ENCODE assay signal across 17 cellular contexts in the genomic region with DNA sequence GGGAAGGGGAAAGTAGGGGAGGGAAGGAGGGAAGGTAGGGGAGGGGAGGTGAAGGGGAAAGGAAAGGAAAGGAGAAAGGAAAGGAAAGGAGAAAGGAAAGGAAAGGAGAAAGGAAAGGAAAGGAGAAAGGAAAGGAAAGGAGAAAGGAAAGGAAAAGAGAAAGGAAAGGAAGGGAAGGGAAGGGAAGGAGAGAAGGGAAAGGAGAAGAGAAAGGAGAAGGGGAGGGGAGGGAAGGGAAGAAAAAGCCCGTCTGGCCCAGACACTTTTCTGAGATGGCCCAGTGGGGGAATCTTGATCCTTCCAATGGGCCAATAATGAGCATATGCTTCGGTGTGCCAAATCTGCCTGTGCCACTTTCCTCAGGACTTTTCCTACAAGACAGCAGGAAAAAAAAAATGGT.
A peak's percentile ranks its signal among the peaks of the same experiment; 100 is the strongest.
DNase-seq lines count a peak whose midpoint lies in the region; ATAC-seq and TF ChIP-seq lines count a peak whose summit lies in the region.
"Had no signal": no experiment of that assay in that cellular context is flagged by ENCODE, and none has a peak within 500 bp of the region (broad histone marks: within the 10 kb centered on the region; RNA-seq: fewer than 3 reads in every experiment).

No MANE protein-coding gene starts in this region.

- POLR2A ChIA-PET in IMR-90 (lab: Charles Lee; ENCODE audit: unreplicated experiment): no interaction called here

- H3K27me3 Mint-ChIP-seq in dendritic cell treated with granulocyte-macrophage colony-stimulating factor and Interleukin-4, amounts not matched to agents 40 ng/mL and 50 ng/mL, for 4 days: peaks cover 17% of the 10 kb centered on the region
- H3K27me3 Mint-ChIP-seq: IgD-negative memory B cell had no signal

- H3K27ac ChIP-seq in IMR-90 (ENCODE audit: insufficient read depth, low read length): no peak overlapping the region
- H3K27ac ChIP-seq in MM.1S (ENCODE audit: low read length): no peak overlapping the region
- H3K27ac ChIP-seq: GM23248, HL-60 had no signal

- intact Hi-C loops in IMR-90 (cut with micrococcal nuclease): no loop called here
- intact Hi-C loops in dendritic cell treated with granulocyte-macrophage colony-stimulating factor and Interleukin-4, amounts not matched to agents 40 ng/mL and 50 ng/mL, for 4 days (cut with micrococcal nuclease): no loop called here

- no TSS peak for BruUV-seq in IMR-90 (replicated peaks; lab: Mats Ljungman, UMichigan)

- H3K36me3 ChIP-seq in IMR-90 (ENCODE audit: control insufficient read depth, insufficient read depth, low read length): no peaks in the 10 kb centered on the region
- H3K36me3 ChIP-seq in MM.1S (replicated peaks; ENCODE audit: insufficient read depth, low read length): no peaks in the 10 kb centered on the region
- H3K36me3 ChIP-seq: BE2C had no signal

- no CpG with 5 or more reads among the region's 2 CpGs for WGBS in IMR-90 (ENCODE audit: extremely low coverage in 2 of 2, insufficient read length in 1 of 2), 2 experiments

- no peak overlapping the region for H3K4me3 Mint-ChIP-seq in dendritic cell treated with granulocyte-macrophage colony-stimulating factor and Interleukin-4, amounts not matched to agents 40 ng/mL and 50 ng/mL, for 4 days
- H3K4me3 Mint-ChIP-seq: CD4-positive, CD25-positive, alpha-beta regulatory T cell; IgD-negative memory B cell had no signal

- H3K9me3 ChIP-seq in IMR-90 (ENCODE audit: control insufficient read depth, insufficient read depth, low read length) (no peaks in the 10 kb centered on the region), MM.1S (replicated peaks; ENCODE audit: insufficient read depth, low read length) (no peaks in the 10 kb centered on the region)
- H3K9me3 ChIP-seq: BE2C, Caco-2 had no signal

- DNase-seq in IMR-90 (no peak), MM.1S (no peak), NCI-H146 treated with DMSO at 0.1 percent for 48 hours (lab: John Stamatoyannopoulos, UW; ENCODE audit: unreplicated experiment) (no peak)
- DNase-seq in stimulated activated naive CD4-positive, alpha-beta T cell (lab: John Stamatoyannopoulos, UW): no peak
- DNase-seq: ACHN; BE2C; C1 segment of cervical spinal cord; Caco-2; CD4-positive, CD25-positive, alpha-beta regulatory T cell; GM23248; H7; KG1 had no signal

- no peak overlapping the region for H2BK5ac ChIP-seq in IMR-90 (ENCODE audit: low read depth, low read length, poor library complexity, severe bottlenecking)

- H3K9me1 ChIP-seq in IMR-90 (ENCODE audit: insufficient read depth, low read length): 0 out of 2 replicates have a peak, but pooled peaks cover 2% of the 10 kb centered on the region

- 0 out of 2 replicates have a peak overlapping the region, but pooled peaks have one; percentile 40 for H4K5ac ChIP-seq in IMR-90 (ENCODE audit: low read depth, low read length)

- no peaks in the 10 kb centered on the region for H3K79me1 ChIP-seq in IMR-90 (ENCODE audit: low read depth in 1 of 2, low read length in 2 of 2)

- H3K14ac ChIP-seq in IMR-90 (replicated peaks; ENCODE audit: low read depth, low read length): no peak overlapping the region

- H3K27me3 ChIP-seq in IMR-90 (ENCODE audit: control insufficient read depth, insufficient read depth, low read length) (no peaks in the 10 kb centered on the region; the same call in 1 of the 2 replicates), MM.1S (replicated peaks; ENCODE audit: insufficient read depth, low read length) (no peaks in the 10 kb centered on the region)
- H3K27me3 ChIP-seq: BE2C had no signal

- H2AK5ac ChIP-seq in IMR-90 (ENCODE audit: low read depth, low read length): no peak overlapping the region

- peaks cover 7% of the 10 kb centered on the region for H3K4me1 Mint-ChIP-seq in dendritic cell treated with granulocyte-macrophage colony-stimulating factor and Interleukin-4, amounts not matched to agents 40 ng/mL and 50 ng/mL, for 4 days (ENCODE audit: low read depth)

- no peaks in the 10 kb centered on the region for H3F3A ChIP-seq in MM.1S (ENCODE audit: insufficient read depth, low read length)

- no peaks in the 10 kb centered on the region for H3K9me3 Mint-ChIP-seq in dendritic cell treated with granulocyte-macrophage colony-stimulating factor and Interleukin-4, amounts not matched to agents 40 ng/mL and 50 ng/mL, for 4 days

- peak overlapping the region; percentile 50 for H3K27ac Mint-ChIP-seq in dendritic cell treated with granulocyte-macrophage colony-stimulating factor and Interleukin-4, amounts not matched to agents 40 ng/mL and 50 ng/mL, for 4 days
- H3K27ac Mint-ChIP-seq: CD4-positive, CD25-positive, alpha-beta regulatory T cell; IgD-negative memory B cell had no signal

- H3K56ac ChIP-seq in IMR-90 (ENCODE audit: extremely low read depth, insufficient read depth, low read length): no peak overlapping the region

- in situ Hi-C loops in IMR-90 (cut with MboI; ENCODE audit: low sequenced_read_pairs): no loop called here

- dilution Hi-C loops in IMR-90 (cut with HindIII; ENCODE audit: low sequenced_read_pairs, unreplicated experiment): no loop called here

- no peaks in the 10 kb centered on the region for H3K36me3 Mint-ChIP-seq in dendritic cell treated with granulocyte-macrophage colony-stimulating factor and Interleukin-4, amounts not matched to agents 40 ng/mL and 50 ng/mL, for 4 days (ENCODE audit: low read depth)
- H3K36me3 Mint-ChIP-seq: CD4-positive, CD25-positive, alpha-beta regulatory T cell; IgD-negative memory B cell had no signal

- no peak overlapping the region for H4K91ac ChIP-seq in IMR-90 (ENCODE audit: insufficient read depth, low read depth, low read length)

- H2AFZ ChIP-seq in IMR-90 (replicated peaks; ENCODE audit: low read length, poor library complexity) (no peak overlapping the region), MM.1S (ENCODE audit: low read length) (no peak overlapping the region)
- H2AFZ ChIP-seq: GM23248 had no signal

- H3K4me2 ChIP-seq in IMR-90 (ENCODE audit: low read depth, low read length): no peak overlapping the region
- peak overlapping the region; percentile 22; the same call in 1 of the 2 replicates for H3K4me2 ChIP-seq in MM.1S (ENCODE audit: low read depth, low read length)

- TF ChIP-seq RAD21 in IMR-90 (IDR thresholded peaks at IDR 0.05; ENCODE audit: low read length): no peak

- no peak for ATAC-seq in IMR-90 (ENCODE audit: low read depth)
- ATAC-seq in HG02588 (IDR thresholded peaks at IDR 0.05; ENCODE audit: unreplicated experiment): no peak
- ATAC-seq: HCT116 had no signal

- 0 out of 2 replicates have a peak overlapping the region, but pooled peaks have one; percentile 16 for H3K18ac ChIP-seq in IMR-90 (ENCODE audit: low read depth, low read length)

- CTCF ChIA-PET in IMR-90 (lab: Yijun Ruan, JAX): no interaction called here

- no peak for TF ChIP-seq POLR2A in IMR-90 (IDR thresholded peaks at IDR 0.05; ENCODE audit: low read depth, low read length)

- H3K23ac ChIP-seq in IMR-90 (ENCODE audit: low read depth, low read length): no peak overlapping the region

- H3K4me3 ChIP-seq in IMR-90 (ENCODE audit: insufficient read depth, low read depth, low read length) (no peak overlapping the region), MM.1S (ENCODE audit: low read length) (no peak overlapping the region)
- H3K4me3 ChIP-seq: GM23248 had no signal

- TF ChIP-seq CTCF in IMR-90 (conservative IDR thresholded peaks at IDR 0.05; ENCODE audit: low read depth, low read length) (no peak), MM.1S (IDR thresholded peaks at IDR 0.05; ENCODE audit: low read length) (no peak)

- no peak overlapping the region for H2BK120ac ChIP-seq in IMR-90 (ENCODE audit: low read depth, low read length)

- no peaks in the 10 kb centered on the region for H3K9me2 ChIP-seq in MM.1S (replicated peaks; ENCODE audit: insufficient read depth, low read length)

- no peak overlapping the region for H2BK15ac ChIP-seq in IMR-90 (ENCODE audit: low read depth, low read length)

- no peak overlapping the region for H2BK20ac ChIP-seq in IMR-90 (ENCODE audit: low read depth, low read length)

- H2AK9ac ChIP-seq in IMR-90 (replicated peaks; ENCODE audit: low read depth, low read length, poor library complexity): no peak overlapping the region

- no peaks in the 10 kb centered on the region for H4K20me1 ChIP-seq in IMR-90 (ENCODE audit: insufficient read depth, low read length)
- H4K20me1 ChIP-seq in MM.1S (ENCODE audit: insufficient read depth, low read length): no peaks in the 10 kb centered on the region

- no peaks in the 10 kb centered on the region for H3K79me2 ChIP-seq in MM.1S (ENCODE audit: low read length)

- no peak overlapping the region for H3K9ac ChIP-seq in IMR-90 (ENCODE audit: low read depth, low read length)
- H3K9ac ChIP-seq in MM.1S (ENCODE audit: low read length): no peak overlapping the region
- H3K9ac ChIP-seq: GM23248 had no signal

- H4K8ac ChIP-seq in IMR-90 (ENCODE audit: low read depth in 2 of 2, low read length in 2 of 2): no peak overlapping the region

- H3K4ac ChIP-seq in IMR-90 (ENCODE audit: low read depth, low read length): no peak overlapping the region

- H3K4me1 ChIP-seq in IMR-90 (ENCODE audit: control insufficient read depth, insufficient read depth, low read length): no peaks in the 10 kb centered on the region
- H3K4me1 ChIP-seq in MM.1S (ENCODE audit: low read length): peaks cover 5% of the 10 kb centered on the region; the same call in 1 of the 2 replicates
- H3K4me1 ChIP-seq: BE2C, Caco-2 had no signal

TF ChIP-seq in IMR-90, 13 proteins besides CTCF, POLR2A, EP300 and RAD21:
- TF ChIP-seq MAZ (IDR thresholded peaks at IDR 0.05; ENCODE audit: borderline replicate concordance, low read depth, low read length): no peak
- no peak for TF ChIP-seq CHD1 (IDR thresholded peaks at IDR 0.05; ENCODE audit: low read depth, low read length)
